Comparison of ENCODE assay signal across 8 cellular contexts in genomic region chr1:44652445-44653106, GRCh38. TPM values are rescaled to one million over a fixed set of nuclear protein-coding genes. Genes with fewer than 3 reads are reported as not detected.
A peak's percentile ranks its signal among the peaks of the same experiment; 100 is the strongest.
DNase-seq lines count a peak whose midpoint lies in the region; ATAC-seq and TF ChIP-seq lines count a peak whose summit lies in the region.

No MANE protein-coding gene starts in this region.

- H3K4me1 Mint-ChIP-seq in CD14-positive monocyte = peaks cover 2% of the 10 kb centered on the region

- no peak overlapping the region for H3K4me3 Mint-ChIP-seq in CD14-positive monocyte

- H3K27ac ChIP-seq in heart right ventricle = no peak overlapping the region

- peak overlapping the region in 6 of 7 donors; percentile 33 to 82 (median 68) for H3K27ac Mint-ChIP-seq in CD14-positive monocyte

- no peak overlapping the region for H3K9ac ChIP-seq in adipocyte (ENCODE audit: low read length)

- peak; percentile 95 for TF ChIP-seq CTCF in CD14-positive monocyte (IDR thresholded peaks at IDR 0.05)
- TF ChIP-seq CTCF in GM20000 (IDR thresholded peaks at IDR 0.05; ENCODE audit: extremely low read depth, missing control alignments) = peak; percentile 97
- peak; percentile 84 to 97 (median 95) for TF ChIP-seq CTCF in heart right ventricle (IDR thresholded peaks at IDR 0.05)

- peaks cover 0 to 2% (median 0%) of the 10 kb centered on the region in 3 donors for H3K27me3 Mint-ChIP-seq in CD14-positive monocyte (ENCODE audit: low read depth in 3 of 3)

- peaks cover 56% of the 10 kb centered on the region in 2 donors for H3K36me3 Mint-ChIP-seq in CD14-positive monocyte

- ATAC-seq in heart right ventricle = peak; percentile 66 to 88 (median 78)
- ATAC-seq in sciatic nerve = peak; percentile 92
- ATAC-seq in GM18520 (IDR thresholded peaks at IDR 0.05; ENCODE audit: unreplicated experiment) = no peak

- H3K4me3 ChIP-seq in adipocyte (ENCODE audit: low read length) (no peak overlapping the region), heart right ventricle (no peak overlapping the region)

- H3K4me1 ChIP-seq in adipocyte (ENCODE audit: control insufficient read depth, insufficient read depth, low read length) = peaks cover 12% of the 10 kb centered on the region
- peaks cover 0 to 10% (median 0%) of the 10 kb centered on the region in 9 donors for H3K4me1 ChIP-seq in heart right ventricle

- peak; percentile 71 for DNase-seq in CD14-positive monocyte (ENCODE audit: low spot score)
- peak; percentile 87 for DNase-seq in GM20000 (ENCODE audit: low spot score)
- peak; percentile 85 for DNase-seq in NAMALWA (ENCODE audit: low spot score)
- peak; percentile 61 for DNase-seq in T follicular helper cell (ENCODE audit: low read depth)
- peak; percentile 89 for DNase-seq in adipocyte (ENCODE audit: low read depth)
- peak; percentile 64 to 82 for DNase-seq in heart right ventricle
- DNase-seq in sciatic nerve (ENCODE audit: low spot score) = peak; percentile 89

- intact Hi-C loops in CD14-positive monocyte (cut with micrococcal nuclease) (loop anchor here (5.0 kb wide), 2 partner anchors 270 to 275 kb away; no protein-coding TSS in a partner anchor), heart right ventricle (cut with DNase I) (loop anchor here in 8 of 10 donors (1.0 to 10.0 kb wide), 6 partner anchors 43 to 438 kb away; partner anchors contain the start of gene DMAP1 (in 3 of the 8)), sciatic nerve (cut with DNase I) (no loop called here)

- no peaks in the 10 kb centered on the region for H3K9me3 Mint-ChIP-seq in CD14-positive monocyte

- WGBS in heart right ventricle, 2 donors = 60 to 66% methylated on average over 7 of the region's 7 CpGs

- H3K36me3 ChIP-seq in adipocyte (ENCODE audit: control insufficient read depth, insufficient read depth, low read length, severe bottlenecking) = peaks cover 45% of the 10 kb centered on the region
- peaks cover 0 to 80% (median 26%) of the 10 kb centered on the region in 9 donors for H3K36me3 ChIP-seq in heart right ventricle

- H3K9me3 ChIP-seq in adipocyte (ENCODE audit: control insufficient read depth, low read length) (no peaks in the 10 kb centered on the region), heart right ventricle (no peaks in the 10 kb centered on the region)

- H3K27me3 ChIP-seq in adipocyte (replicated peaks; ENCODE audit: control insufficient read depth, insufficient read depth, low read length) (no peaks in the 10 kb centered on the region), heart right ventricle (no peaks in the 10 kb centered on the region)

RNA-seq across cellular contexts. Expression of gene TMEM53, which starts 21.7 kb away (rescaled TPM):
- 1 to 10 TPM; 8.6 to 8.8 TPM for polyA plus RNA-seq in CD14-positive monocyte
- total RNA-seq in heart right ventricle = 10 to 100 TPM in 8 of 10 donors, 1 to 10 TPM in 2; 6.6 to 18.6 (median 12.2) TPM
- polyA plus RNA-seq in heart right ventricle = 10 to 100 TPM in 1 of 2 donors, 1 to 10 TPM in 1; 8.7 to 21.0 TPM
- 12.5 TPM for total RNA-seq in sciatic nerve

RNA-seq across cellular contexts. Expression of gene ARMH1, which starts 21.9 kb away (rescaled TPM):
- polyA plus RNA-seq in CD14-positive monocyte = 10 to 100 TPM; 14.7 to 15.8 TPM
- 1 to 10 TPM in 3 of 10 donors, under 1 TPM in 2, not detected in 5; 0.62 to 3.3 (median 1.1) TPM for total RNA-seq in heart right ventricle
- 1 to 10 TPM; 1.6 to 2.5 TPM for polyA plus RNA-seq in heart right ventricle
- total RNA-seq in sciatic nerve = 3.9 TPM
